In genomic region chr11:9861860-9862725, GRCh38 we compare ENCODE assay signal across 9 cellular contexts.
DNase-seq lines count a peak whose midpoint lies in the region; ATAC-seq, FAIRE-seq and TF ChIP-seq lines count a peak whose summit lies in the region.
"Had no signal": no experiment of that assay in that cellular context is flagged by ENCODE, and none has a peak within 500 bp of the region (broad histone marks: within the 10 kb centered on the region; RNA-seq: fewer than 3 reads in every experiment).

No MANE protein-coding gene starts in this region.

- H3K9me3 ChIP-seq in PC-9 (ENCODE audit: insufficient read depth, low read depth): no peaks in the 10 kb centered on the region

- H3K4me3 ChIP-seq in PC-9: no peak overlapping the region

- H3K9me2 ChIP-seq in PC-9 (ENCODE audit: insufficient read depth): no peaks in the 10 kb centered on the region

- no peak overlapping the region for H3K27ac ChIP-seq in PC-9

- no peaks in the 10 kb centered on the region for H3K36me3 ChIP-seq in PC-9 (ENCODE audit: low read depth)

- H4K20me1 ChIP-seq in PC-9 (ENCODE audit: insufficient read depth): no peaks in the 10 kb centered on the region

- no peaks in the 10 kb centered on the region for H3F3A ChIP-seq in PC-9 (ENCODE audit: insufficient read depth, low read depth)

- DNase-seq in EL: peak; percentile 79
- DNase-seq in HTR-8/SVneo (ENCODE audit: insufficient read length, low spot score): peak; percentile 66
- DNase-seq in PC-9: peak; percentile 37 to 41
- DNase-seq in activated T-helper 2 cell treated with anti-CD3 and anti-CD28 coated beads, Interferon-gamma antibody, Interleukin-2, Interleukin-4, amounts not matched to agents 10 μg/mL and 5 μg/mL and 100 μg/mL, durations not matched to agents 14 hours and 24 hours and 36 hours (ENCODE audit: low spot score): peak; percentile 20
- DNase-seq in glutamatergic neuron: peak; percentile 58
- peak; percentile 69 for DNase-seq in renal cortical epithelial cell (ENCODE audit: low read depth)

- H3K4me2 ChIP-seq in PC-9: no peak overlapping the region

- CTCF ChIA-PET in PC-9 (lab: Charles Lee): no interaction called here

- peaks cover 32% of the 10 kb centered on the region for H3K4me1 Mint-ChIP-seq in activated T-helper 2 cell treated with anti-CD3 and anti-CD28 coated beads, Interferon-gamma antibody, Interleukin-2, Interleukin-4, amounts not matched to agents 10 μg/mL and 5 μg/mL and 100 μg/mL, durations not matched to agents 14 hours and 24 hours and 36 hours (ENCODE audit: low read depth)
- no peaks in the 10 kb centered on the region for H3K4me1 Mint-ChIP-seq in glutamatergic neuron (ENCODE audit: low read depth, unreplicated experiment)

- no peak overlapping the region for H3K4me3 Mint-ChIP-seq in activated T-helper 2 cell treated with anti-CD3 and anti-CD28 coated beads, Interferon-gamma antibody, Interleukin-2, Interleukin-4, amounts not matched to agents 10 μg/mL and 5 μg/mL and 100 μg/mL, durations not matched to agents 14 hours and 24 hours and 36 hours (ENCODE audit: low read depth)
- no peak overlapping the region for H3K4me3 Mint-ChIP-seq in glutamatergic neuron (ENCODE audit: unreplicated experiment)
- H3K4me3 Mint-ChIP-seq: dendritic cell treated with granulocyte-macrophage colony-stimulating factor and Interleukin-4, amounts not matched to agents 40 ng/mL and 50 ng/mL, for 4 days had no signal

- no peak overlapping the region for H3K27ac Mint-ChIP-seq in activated T-helper 2 cell treated with anti-CD3 and anti-CD28 coated beads, Interferon-gamma antibody, Interleukin-2, Interleukin-4, amounts not matched to agents 10 μg/mL and 5 μg/mL and 100 μg/mL, durations not matched to agents 14 hours and 24 hours and 36 hours
- H3K27ac Mint-ChIP-seq in glutamatergic neuron (ENCODE audit: unreplicated experiment): no peak overlapping the region
- H3K27ac Mint-ChIP-seq: dendritic cell treated with granulocyte-macrophage colony-stimulating factor and Interleukin-4, amounts not matched to agents 40 ng/mL and 50 ng/mL, for 4 days had no signal

- no peaks in the 10 kb centered on the region for H3K36me3 Mint-ChIP-seq in activated T-helper 2 cell treated with anti-CD3 and anti-CD28 coated beads, Interferon-gamma antibody, Interleukin-2, Interleukin-4, amounts not matched to agents 10 μg/mL and 5 μg/mL and 100 μg/mL, durations not matched to agents 14 hours and 24 hours and 36 hours (ENCODE audit: low read depth)
- H3K36me3 Mint-ChIP-seq in glutamatergic neuron (ENCODE audit: unreplicated experiment): no peaks in the 10 kb centered on the region

- H3K9me3 Mint-ChIP-seq in activated T-helper 2 cell treated with anti-CD3 and anti-CD28 coated beads, Interferon-gamma antibody, Interleukin-2, Interleukin-4, amounts not matched to agents 10 μg/mL and 5 μg/mL and 100 μg/mL, durations not matched to agents 14 hours and 24 hours and 36 hours: no peaks in the 10 kb centered on the region
- no peaks in the 10 kb centered on the region for H3K9me3 Mint-ChIP-seq in glutamatergic neuron (ENCODE audit: unreplicated experiment)
- H3K9me3 Mint-ChIP-seq: dendritic cell treated with granulocyte-macrophage colony-stimulating factor and Interleukin-4, amounts not matched to agents 40 ng/mL and 50 ng/mL, for 4 days had no signal

- H3K4me1 ChIP-seq in PC-9 (replicated peaks; ENCODE audit: insufficient read depth): no peaks in the 10 kb centered on the region

- no peaks in the 10 kb centered on the region for H3K79me2 ChIP-seq in PC-9 (ENCODE audit: low read depth)

- peak; percentile 98 for ATAC-seq in GM21390 (IDR thresholded peaks at IDR 0.05; ENCODE audit: unreplicated experiment)
- ATAC-seq in HG02852 (IDR thresholded peaks at IDR 0.05; ENCODE audit: unreplicated experiment): no peak

- TF ChIP-seq CTCF in PC-9 (conservative IDR thresholded peaks at IDR 0.05) (peak; percentile 66), glutamatergic neuron (IDR thresholded peaks at IDR 0.05; ENCODE audit: partially characterized antibody, unreplicated experiment) (peak; percentile 78)

- H2AFZ ChIP-seq in PC-9: no peak overlapping the region

- peak; percentile 92 for FAIRE-seq in HTR-8/SVneo (lab: Jason Lieb, UNC)

- POLR2A ChIA-PET in PC-9 (lab: Charles Lee; ENCODE audit: unreplicated experiment): no interaction called here

- no TSS peak for BruUV-seq in PC-9 (replicated peaks; lab: Mats Ljungman, UMichigan)

- no peaks in the 10 kb centered on the region for H3K27me3 ChIP-seq in PC-9 (ENCODE audit: insufficient read depth, low read depth)

- peaks cover 4% of the 10 kb centered on the region for H3K27me3 Mint-ChIP-seq in activated T-helper 2 cell treated with anti-CD3 and anti-CD28 coated beads, Interferon-gamma antibody, Interleukin-2, Interleukin-4, amounts not matched to agents 10 μg/mL and 5 μg/mL and 100 μg/mL, durations not matched to agents 14 hours and 24 hours and 36 hours (ENCODE audit: low read depth)
- H3K27me3 Mint-ChIP-seq in glutamatergic neuron (ENCODE audit: unreplicated experiment): no peaks in the 10 kb centered on the region
- H3K27me3 Mint-ChIP-seq: dendritic cell treated with granulocyte-macrophage colony-stimulating factor and Interleukin-4, amounts not matched to agents 40 ng/mL and 50 ng/mL, for 4 days had no signal

- intact Hi-C loops in PC-9 (cut with micrococcal nuclease; ENCODE audit: unreplicated experiment): loop anchor here (1.0 to 5.0 kb wide), 3 partner anchors 105 to 443 kb away; partner anchors contain the start of gene ADM
- intact Hi-C loops in activated T-helper 2 cell treated with anti-CD3 and anti-CD28 coated beads, Interferon-gamma antibody, Interleukin-2, Interleukin-4, amounts not matched to agents 10 μg/mL and 5 μg/mL and 100 μg/mL, durations not matched to agents 14 hours and 24 hours and 36 hours (cut with micrococcal nuclease): loop anchor here (1.0 to 5.0 kb wide), 5 partner anchors 104 to 443 kb away; partner anchors contain the start of gene ADM

Comparison
In these comparisons a context has a peak if more than half of its experiments do, and no peak if none do; other contexts are left out.
1. DNase-seq: peak in every context shown above with its lines; median percentile 79 in EL; 69 in renal cortical epithelial cell; 66 in HTR-8/SVneo; 58 in glutamatergic neuron; 39 in PC-9; 20 in activated T-helper 2 cell treated with anti-CD3 and anti-CD28 coated beads, Interferon-gamma antibody, Interleukin-2, Interleukin-4, amounts not matched to agents 10 μg/mL and 5 μg/mL and 100 μg/mL, durations not matched to agents 14 hours and 24 hours and 36 hours.